Comparison of ENCODE assay signal across 8 cellular contexts in genomic region chr19:21141787-21142464, GRCh38. TPM values are rescaled to one million over a fixed set of nuclear protein-coding genes. Genes with fewer than 3 reads are reported as not detected.
DNase-seq lines count a peak whose midpoint lies in the region; ATAC-seq and TF ChIP-seq lines count a peak whose summit lies in the region.

Gene ZNF431 (plus strand): TSS chr19:21142040. CDS start chr19:21142184, 144 bp downstream.

- H3K9me3 ChIP-seq in trophoblast cell (ENCODE audit: insufficient read depth, low read depth, low read length) (no peaks in the 10 kb centered on the region), tibial nerve (no peaks in the 10 kb centered on the region)

- H3K36me3 ChIP-seq in trophoblast cell (ENCODE audit: control insufficient read depth in 1 of 2, insufficient read depth in 2 of 2, low read length in 2 of 2) = peaks cover 9 to 10% of the 10 kb centered on the region in 2 experiments
- H3K36me3 ChIP-seq in tibial nerve = peaks cover 0 to 33% (median 3%) of the 10 kb centered on the region in 3 donors

- H2BK5ac ChIP-seq in trophoblast cell (ENCODE audit: low read depth, low read length, poor library complexity) = peak within 1 kb of the TSS; percentile 18

- H3K18ac ChIP-seq in trophoblast cell (ENCODE audit: low read length) = peak within 1 kb of the TSS; percentile 17

- no peak within 1 kb of the TSS for H2BK12ac ChIP-seq in trophoblast cell (ENCODE audit: low read length)

- H3K79me1 ChIP-seq in trophoblast cell (ENCODE audit: low read length) = peaks cover 6% of the 10 kb centered on the region

- H3K4me1 ChIP-seq in trophoblast cell (ENCODE audit: control insufficient read depth in 1 of 2, insufficient read depth in 2 of 2, low read length in 2 of 2) (peaks cover 0 to 2% of the 10 kb centered on the region in 2 experiments), tibial nerve (peaks cover 0 to 16% (median 0%) of the 10 kb centered on the region in 4 donors)

- peaks cover 5% of the 10 kb centered on the region for H3K79me2 ChIP-seq in trophoblast cell (ENCODE audit: control insufficient read depth, insufficient read depth, low read length, poor library complexity)

- H4K8ac ChIP-seq in trophoblast cell (ENCODE audit: low read depth, low read length) = peak within 1 kb of the TSS; percentile 39

- peak within 1 kb of the TSS; percentile 33 for H3K14ac ChIP-seq in trophoblast cell (ENCODE audit: low read length)

- 0 to 1% (median 1%) methylated on average over 29 to 30 of the region's 30 CpGs for WGBS in adipose tissue, 3 donors
- WGBS in trophoblast cell (ENCODE audit: extremely low coverage, insufficient coverage, insufficient read length) = no CpG with 5 or more reads among the region's 30 CpGs
- WGBS in tibial nerve, 2 donors = 1 to 2% methylated on average over 23 to 29 of the region's 30 CpGs

- H3K4me2 ChIP-seq in trophoblast cell (ENCODE audit: low read length) = peak within 1 kb of the TSS; percentile 75

- peak in 1 of 2 donors; percentile 84 for TF ChIP-seq EP300 in tibial nerve (IDR thresholded peaks at IDR 0.05)

- peak within 1 kb of the TSS; percentile 8 for H2BK120ac ChIP-seq in trophoblast cell (ENCODE audit: insufficient read depth, low read length, poor library complexity)

- H3K27me3 ChIP-seq in trophoblast cell (ENCODE audit: insufficient read depth, low read length) (no peaks in the 10 kb centered on the region), tibial nerve (no peaks in the 10 kb centered on the region)

- H2AK5ac ChIP-seq in trophoblast cell (ENCODE audit: low read length) = peak within 1 kb of the TSS; percentile 77

- H3K23ac ChIP-seq in trophoblast cell (ENCODE audit: low read length) = no peak within 1 kb of the TSS

- intact Hi-C loops in cardiac septum (cut with DNase I) = no loop called here

- H2AFZ ChIP-seq in trophoblast cell (ENCODE audit: insufficient read depth, low read length, poor library complexity) = peak within 1 kb of the TSS; percentile 73

- H3K4me3 ChIP-seq in trophoblast cell (ENCODE audit: low read depth, low read length) = peak within 1 kb of the TSS; percentile 91
- H3K4me3 ChIP-seq in tibial nerve = peak within 1 kb of the TSS; percentile 56 to 76 (median 74)

- H3K27ac ChIP-seq in adipose tissue (ENCODE audit: low read depth, low read length) = peak within 1 kb of the TSS; percentile 63
- H3K27ac ChIP-seq in trophoblast cell (ENCODE audit: low read depth, low read length) = peak within 1 kb of the TSS; percentile 35
- peak within 1 kb of the TSS; percentile 61 to 88 (median 84) for H3K27ac ChIP-seq in tibial nerve

- in situ Hi-C loops in GM13976 (cut with MboI; ENCODE audit: low sequenced_read_pairs, unreplicated experiment) = no loop called here

- H4K91ac ChIP-seq in trophoblast cell (ENCODE audit: low read depth, low read length) = peak within 1 kb of the TSS; percentile 52

- peak within 1 kb of the TSS; percentile 14 for H4K12ac ChIP-seq in trophoblast cell (ENCODE audit: low read depth, low read length)

- DNase-seq in GM13976 (ENCODE audit: low spot score) = peak; percentile 79
- peak; percentile 98 for DNase-seq in NCI-H146 treated with DMSO at 0.1 percent for 48 hours (lab: John Stamatoyannopoulos, UW; ENCODE audit: unreplicated experiment)
- DNase-seq in T-helper 1 cell = peak; percentile 72 to 95 (median 80)
- peak; percentile 96 for DNase-seq in cardiac septum (ENCODE audit: low spot score)
- DNase-seq in trophoblast cell = peak; percentile 92 to 97
- peak; percentile 87 to 92 for DNase-seq in tibial nerve (ENCODE audit: low spot score in 2 of 2)

- TF ChIP-seq CTCF in GM13976 (IDR thresholded peaks at IDR 0.05; ENCODE audit: borderline replicate concordance, control extremely low read depth, extremely low read depth, insufficient read depth, missing control alignments) = no peak
- TF ChIP-seq CTCF in tibial nerve (IDR thresholded peaks at IDR 0.05) = peak in 1 of 5 experiments; percentile 13

- H3K9ac ChIP-seq in trophoblast cell (ENCODE audit: low read length) = peak within 1 kb of the TSS; percentile 95

- peak within 1 kb of the TSS; percentile 79 for H3K4ac ChIP-seq in trophoblast cell (ENCODE audit: low read depth, low read length)

- peak; percentile 99 for ATAC-seq in HG02852 (IDR thresholded peaks at IDR 0.05; ENCODE audit: unreplicated experiment)

- TF ChIP-seq POLR2A in tibial nerve (IDR thresholded peaks at IDR 0.05) = peak; percentile 23 to 67

RNA-seq across cellular contexts. Expression of gene ZNF431, which starts in this region (rescaled TPM):
- polyA plus RNA-seq in adipose tissue = 1 to 10 TPM; 3.3 to 6.4 (median 4.7) TPM
- total RNA-seq in cardiac septum = 14.3 TPM
- 23.9 and 25.2 TPM in 2 replicates for polyA plus RNA-seq in trophoblast cell (2013)
- 10 to 100 TPM in 3 of 4 donors, 1 to 10 TPM in 1; 5.9 to 20.4 (median 15.6) TPM for total RNA-seq in tibial nerve

Comparison
In these comparisons a context has a peak if more than half of its experiments do, and no peak if none do; other contexts are left out.
1. Peak in every context shown above with its lines: DNase-seq, ATAC-seq, H3K4me3 ChIP-seq and H3K27ac ChIP-seq.